ENCODE assay signal across 15 cellular contexts in the genomic region with DNA sequence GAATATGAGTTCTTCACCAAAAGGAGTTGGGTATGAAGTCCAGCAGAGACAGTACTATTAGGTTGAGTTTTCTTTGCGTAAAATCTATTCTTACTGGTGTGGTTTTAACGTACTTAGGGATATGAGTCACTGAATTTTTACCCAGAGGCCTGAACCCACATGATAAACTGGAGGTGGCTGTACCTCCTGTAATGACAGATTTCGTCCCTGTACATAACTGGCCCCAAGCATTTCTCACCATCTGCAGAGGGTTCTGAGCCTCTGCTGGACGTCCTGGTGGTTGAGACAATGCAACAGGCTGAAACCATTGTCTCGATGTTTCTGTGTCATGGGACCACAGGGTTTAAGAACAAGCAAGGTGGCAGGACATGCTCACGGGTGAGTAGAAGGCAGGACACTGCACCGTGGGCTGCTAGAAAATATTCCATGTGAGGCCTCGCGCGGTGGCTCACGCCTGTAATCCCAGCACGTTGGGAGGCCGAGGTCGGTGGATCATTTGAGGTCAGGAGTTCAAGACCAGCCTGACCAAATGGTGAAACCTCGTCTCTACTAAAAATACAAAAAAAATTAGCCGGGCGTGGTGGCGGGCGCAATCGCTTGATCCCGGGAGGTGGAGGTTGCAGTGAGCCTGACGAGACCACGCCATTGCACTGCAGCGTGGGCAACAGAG.
DNase-seq lines count a peak whose midpoint lies in the region; ATAC-seq and TF ChIP-seq lines count a peak whose summit lies in the region.
"Had no signal": no experiment of that assay in that cellular context is flagged by ENCODE, and none has a peak within 500 bp of the region (broad histone marks: within the 10 kb centered on the region; RNA-seq: fewer than 3 reads in every experiment).

No MANE protein-coding gene starts in this region.

- H3K9me3 Mint-ChIP-seq in CD8-positive, alpha-beta T cell, result no peaks in the 10 kb centered on the region

- POLR2A ChIA-PET in CD8-positive, alpha-beta T cell (lab: Charles Lee), result no interaction called here

- H3K36me3 ChIP-seq in CD8-positive, alpha-beta T cell (ENCODE audit: insufficient read depth, low read length), result no peaks in the 10 kb centered on the region
- H3K36me3 ChIP-seq in right lobe of liver, result no peaks in the 10 kb centered on the region
- H3K36me3 ChIP-seq: BE2C, upper lobe of left lung had no signal

- peaks cover 18% of the 10 kb centered on the region for H3K4me1 ChIP-seq in CD8-positive, alpha-beta T cell (ENCODE audit: insufficient read depth, low read length)
- no peaks in the 10 kb centered on the region for H3K4me1 ChIP-seq in right lobe of liver
- H3K4me1 ChIP-seq: BE2C had no signal

- TF ChIP-seq POLR2A in right lobe of liver (IDR thresholded peaks at IDR 0.05), result no peak

- H3K27me3 Mint-ChIP-seq in CD8-positive, alpha-beta T cell (ENCODE audit: low read depth), result peaks cover 2% of the 10 kb centered on the region

- H3K4me1 Mint-ChIP-seq in CD8-positive, alpha-beta T cell (ENCODE audit: low read depth), result peaks cover 27% of the 10 kb centered on the region

- no peaks in the 10 kb centered on the region for H3K9me3 ChIP-seq in CD8-positive, alpha-beta T cell (ENCODE audit: low read length)
- no peaks in the 10 kb centered on the region for H3K9me3 ChIP-seq in right lobe of liver
- H3K9me3 ChIP-seq: BE2C, upper lobe of left lung had no signal

- no peak for DNase-seq in CD8-positive, alpha-beta T cell
- DNase-seq in SW480 (ENCODE audit: low spot score) (peak; percentile 92), choroid plexus epithelial cell (ENCODE audit: low read depth) (peak; percentile 50), right lobe of liver (no peak), NCI-H446 (lab: John Stamatoyannopoulos, UW) (no peak)
- DNase-seq: amygdala, BE2C, NCI-H187 treated with DMSO at 0.1 percent for 48 hours, upper lobe of left lung had no signal

- no peak overlapping the region for H3K27ac ChIP-seq in CD8-positive, alpha-beta T cell (ENCODE audit: low read depth, low read length)
- no peak overlapping the region for H3K27ac ChIP-seq in right lobe of liver
- H3K27ac ChIP-seq: hepatocyte, KMS-11, SK-N-MC, upper lobe of left lung had no signal

- WGBS in right lobe of liver (ENCODE audit: insufficient coverage, low coverage, low lambda C conversion rate, missing lambda C conversion rate), result 80% methylated on average over 23 of the region's 24 CpGs

- no peaks in the 10 kb centered on the region for H3K27me3 ChIP-seq in CD8-positive, alpha-beta T cell (ENCODE audit: insufficient read depth, low read length)
- H3K27me3 ChIP-seq in right lobe of liver, result no peaks in the 10 kb centered on the region
- H3K27me3 ChIP-seq: BE2C, hepatocyte, upper lobe of left lung had no signal

- H3K4me3 ChIP-seq in CD8-positive, alpha-beta T cell (ENCODE audit: low read depth, low read length), result no peak overlapping the region
- no peak overlapping the region for H3K4me3 ChIP-seq in choroid plexus epithelial cell (ENCODE audit: low read depth, low read length)
- H3K4me3 ChIP-seq in right lobe of liver, result no peak overlapping the region
- H3K4me3 ChIP-seq: hepatocyte, SK-N-MC, upper lobe of left lung had no signal

- intact Hi-C loops in CD8-positive, alpha-beta T cell (cut with DNase I, micrococcal nuclease), result loop anchor here in 1 of 2 experiments (5.0 kb wide), 1 partner anchor 63 kb away; no protein-coding TSS in a partner anchor
- intact Hi-C loops in right lobe of liver (cut with DNase I), result no loop called here

- no peak overlapping the region for H3K27ac Mint-ChIP-seq in CD8-positive, alpha-beta T cell

- TF ChIP-seq CTCF in CD8-positive, alpha-beta T cell (IDR thresholded peaks at IDR 0.05), result no peak
- TF ChIP-seq CTCF in choroid plexus epithelial cell (conservative IDR thresholded peaks at IDR 0.05; ENCODE audit: low read depth, low read length) (no peak), right lobe of liver (IDR thresholded peaks at IDR 0.05) (no peak)

- CTCF ChIA-PET in CD8-positive, alpha-beta T cell (lab: Charles Lee), result no interaction called here

- ATAC-seq in CD8-positive, alpha-beta T cell, result no peak
- ATAC-seq in HG02852 (IDR thresholded peaks at IDR 0.05; ENCODE audit: unreplicated experiment), result peak; percentile 41
- ATAC-seq in right lobe of liver, result no peak
- ATAC-seq in GM21529 (IDR thresholded peaks at IDR 0.05; ENCODE audit: unreplicated experiment), result no peak
- ATAC-seq in GM21717 (IDR thresholded peaks at IDR 0.05; ENCODE audit: unreplicated experiment), result no peak

- H3K4me3 Mint-ChIP-seq in CD8-positive, alpha-beta T cell, result peak overlapping the region; percentile 0

- no peaks in the 10 kb centered on the region for H3K36me3 Mint-ChIP-seq in CD8-positive, alpha-beta T cell

Comparison
In these comparisons a context has a peak if more than half of its experiments do, and no peak if none do; other contexts are left out.
1. DNase-seq: peak in SW480 (single experiment) and choroid plexus epithelial cell (single experiment); none in CD8-positive, alpha-beta T cell (0 of 7), right lobe of liver (0 of 3) and NCI-H446 (0 of 2).